16 cellular contexts compared by ENCODE assay signal in genomic region chr11:87437133-87437843, GRCh38.
A peak's percentile ranks its signal among the peaks of the same experiment; 100 is the strongest.
DNase-seq lines count a peak whose midpoint lies in the region; ATAC-seq and TF ChIP-seq lines count a peak whose summit lies in the region.
"Had no signal": no experiment of that assay in that cellular context is flagged by ENCODE, and none has a peak within 500 bp of the region (broad histone marks: within the 10 kb centered on the region; RNA-seq: fewer than 3 reads in every experiment).

No MANE protein-coding gene starts in this region.

- H3K36me3 Mint-ChIP-seq in activated CD4-positive, alpha-beta memory T cell treated with anti-CD3 and anti-CD28 coated beads for 36 hours = no peaks in the 10 kb centered on the region

- intact Hi-C loops in mammary epithelial cell (cut with micrococcal nuclease) = no loop called here
- intact Hi-C loops in breast epithelium (cut with DNase I; ENCODE audit: low total_unique reads) = no loop called here
- intact Hi-C loops in PC-9 (cut with micrococcal nuclease; ENCODE audit: unreplicated experiment) = no loop called here
- intact Hi-C loops in activated CD4-positive, alpha-beta memory T cell treated with anti-CD3 and anti-CD28 coated beads for 36 hours (cut with micrococcal nuclease) = no loop called here
- intact Hi-C loops in psoas muscle (cut with DNase I) = no loop called here

- H3K9me3 Mint-ChIP-seq in activated CD4-positive, alpha-beta memory T cell treated with anti-CD3 and anti-CD28 coated beads for 36 hours = no peaks in the 10 kb centered on the region
- H3K9me3 Mint-ChIP-seq: CD4-positive, alpha-beta T cell had no signal

- no peak overlapping the region for H3K27ac Mint-ChIP-seq in activated CD4-positive, alpha-beta memory T cell treated with anti-CD3 and anti-CD28 coated beads for 36 hours
- H3K27ac Mint-ChIP-seq: CD4-positive, alpha-beta T cell had no signal

- peak overlapping the region; percentile 15 for H3K4me2 ChIP-seq in mammary epithelial cell (ENCODE audit: insufficient read depth, low read depth, low read length)
- no peak overlapping the region for H3K4me2 ChIP-seq in PC-9
- H3K4me2 ChIP-seq: KMS-11 had no signal

- no peak overlapping the region for H3K4me3 Mint-ChIP-seq in activated CD4-positive, alpha-beta memory T cell treated with anti-CD3 and anti-CD28 coated beads for 36 hours
- H3K4me3 Mint-ChIP-seq: CD4-positive, alpha-beta T cell had no signal

- peaks cover 2% of the 10 kb centered on the region for H3K27me3 Mint-ChIP-seq in activated CD4-positive, alpha-beta memory T cell treated with anti-CD3 and anti-CD28 coated beads for 36 hours

- no peaks in the 10 kb centered on the region for H4K20me1 ChIP-seq in mammary epithelial cell (ENCODE audit: insufficient read depth, low read length)
- H4K20me1 ChIP-seq in PC-9 (ENCODE audit: insufficient read depth) = no peaks in the 10 kb centered on the region

- H3K4me1 ChIP-seq in mammary epithelial cell (ENCODE audit: insufficient read depth, low read length) = peaks cover 9% of the 10 kb centered on the region
- no peaks in the 10 kb centered on the region for H3K4me1 ChIP-seq in breast epithelium
- H3K4me1 ChIP-seq in PC-9 (replicated peaks; ENCODE audit: insufficient read depth) = 0 out of 2 replicates have a peak, but pooled peaks cover 14% of the 10 kb centered on the region
- H3K4me1 ChIP-seq in psoas muscle = no peaks in the 10 kb centered on the region
- H3K4me1 ChIP-seq: BE2C had no signal

- H3K4me1 Mint-ChIP-seq in activated CD4-positive, alpha-beta memory T cell treated with anti-CD3 and anti-CD28 coated beads for 36 hours (ENCODE audit: low read depth) = no peaks in the 10 kb centered on the region

- H3K4me3 ChIP-seq in mammary epithelial cell (replicated peaks in 1 of 3; ENCODE audit: insufficient read depth in 1 of 3, low read depth in 2 of 3, low read length in 3 of 3) (no peak overlapping the region), breast epithelium (no peak overlapping the region), PC-9 (no peak overlapping the region), fibroblast of the aortic adventitia (ENCODE audit: low read depth, low read length) (no peak overlapping the region), psoas muscle (no peak overlapping the region)

- H3K9me3 ChIP-seq in mammary epithelial cell (replicated peaks; ENCODE audit: insufficient read depth, low read length) = no peaks in the 10 kb centered on the region
- no peaks in the 10 kb centered on the region for H3K9me3 ChIP-seq in breast epithelium
- 0 out of 2 replicates have a peak, but pooled peaks cover 3% of the 10 kb centered on the region for H3K9me3 ChIP-seq in PC-9 (ENCODE audit: insufficient read depth, low read depth)
- no peaks in the 10 kb centered on the region for H3K9me3 ChIP-seq in psoas muscle
- H3K9me3 ChIP-seq: BE2C had no signal

- peaks cover 8% of the 10 kb centered on the region; the same call in 1 of the 2 replicates for H3F3A ChIP-seq in PC-9 (ENCODE audit: insufficient read depth, low read depth)

- BruUV-seq in mammary epithelial cell (replicated peaks; lab: Mats Ljungman, UMichigan) = no TSS peak
- no TSS peak for BruUV-seq in PC-9 (replicated peaks; lab: Mats Ljungman, UMichigan)

- DNase-seq in mammary epithelial cell (no peak), breast epithelium (ENCODE audit: low spot score in 2 of 2) (no peak), PC-9 (no peak), fibroblast of the aortic adventitia (ENCODE audit: low read depth) (peak; percentile 34), psoas muscle (no peak)
- no peak for DNase-seq in activated CD4-positive, alpha-beta memory T cell treated with anti-CD3 and anti-CD28 coated beads for 36 hours
- DNase-seq in activated CD4-positive, alpha-beta T cell treated with anti-CD3 and anti-CD28 coated beads, Interleukin-2, amount 50 U/mL, for 4 hours = no peak
- DNase-seq: BE2C; CD4-positive, alpha-beta T cell; DMS53; NCI-H1048; NCI-H524 treated with DMSO at 0.1 percent for 48 hours had no signal

- H3K27me3 ChIP-seq in mammary epithelial cell (ENCODE audit: insufficient read depth, low read length) = no peaks in the 10 kb centered on the region
- H3K27me3 ChIP-seq in breast epithelium = no peaks in the 10 kb centered on the region
- H3K27me3 ChIP-seq in PC-9 (ENCODE audit: insufficient read depth, low read depth) = no peaks in the 10 kb centered on the region
- H3K27me3 ChIP-seq in psoas muscle (ENCODE audit: insufficient read depth in 3 of 3, low read length in 2 of 3) = no peaks in the 10 kb centered on the region
- H3K27me3 ChIP-seq: BE2C had no signal

- TF ChIP-seq POLR2A in breast epithelium (IDR thresholded peaks at IDR 0.05) = no peak

- ATAC-seq in HG02938 (IDR thresholded peaks at IDR 0.05; ENCODE audit: unreplicated experiment) = no peak
- no peak for ATAC-seq in psoas muscle
- ATAC-seq: HepG2 had no signal

- H3K36me3 ChIP-seq in mammary epithelial cell (ENCODE audit: insufficient read depth, low read length) = no peaks in the 10 kb centered on the region
- no peaks in the 10 kb centered on the region for H3K36me3 ChIP-seq in breast epithelium
- H3K36me3 ChIP-seq in PC-9 (ENCODE audit: low read depth) = no peaks in the 10 kb centered on the region
- H3K36me3 ChIP-seq in psoas muscle (ENCODE audit: insufficient read depth in 1 of 2, low read depth in 1 of 2) = no peaks in the 10 kb centered on the region
- H3K36me3 ChIP-seq: BE2C had no signal

- H3K27ac ChIP-seq in mammary epithelial cell (ENCODE audit: insufficient read depth, low read depth, low read length) (no peak overlapping the region), breast epithelium (no peak overlapping the region), PC-9 (peak overlapping the region; percentile 32), psoas muscle (no peak overlapping the region)
- H3K27ac ChIP-seq: 22Rv1, KMS-11 had no signal

- H3K9me2 ChIP-seq in PC-9 (ENCODE audit: insufficient read depth) = no peaks in the 10 kb centered on the region

- H3K9ac ChIP-seq in mammary epithelial cell (ENCODE audit: insufficient read depth, low read length) = no peak overlapping the region
- H3K9ac ChIP-seq: KMS-11 had no signal

- POLR2A ChIA-PET in PC-9 (lab: Charles Lee; ENCODE audit: unreplicated experiment) = interaction anchor here (0.6 kb wide), 1 partner anchor 588 kb away, joined by 5 read pairs; no protein-coding TSS in a partner anchor
- POLR2A ChIA-PET in activated CD4-positive, alpha-beta memory T cell treated with anti-CD3 and anti-CD28 coated beads for 36 hours (lab: Charles Lee) = no interaction called here

- dilution Hi-C loops in mammary epithelial cell (cut with HindIII; ENCODE audit: low sequenced_read_pairs) = no loop called here

- WGBS in mammary epithelial cell (ENCODE audit: low coverage, missing lambda C conversion rate) = 75% methylated on average over 5 of the region's 5 CpGs
- WGBS in psoas muscle, 3 donors = 68 to 83% (median 81%) methylated on average over 5 of the region's 5 CpGs

- CTCF ChIA-PET in mammary epithelial cell (lab: Charles Lee; ENCODE audit: low non-redundant PET) = no interaction called here
- CTCF ChIA-PET in PC-9 (lab: Charles Lee) = no interaction called here
- CTCF ChIA-PET in activated CD4-positive, alpha-beta memory T cell treated with anti-CD3 and anti-CD28 coated beads for 36 hours (lab: Charles Lee) = no interaction called here

- H2AFZ ChIP-seq in mammary epithelial cell (ENCODE audit: low read depth, low read length) = peak overlapping the region; percentile 4
- H2AFZ ChIP-seq in PC-9 = no peak overlapping the region

- in situ Hi-C loops in mammary epithelial cell (cut with MboI; ENCODE audit: low sequenced_read_pairs in 2 of 2) = no loop called here

- H3K79me2 ChIP-seq in mammary epithelial cell (ENCODE audit: insufficient read depth, low read length) (no peaks in the 10 kb centered on the region), PC-9 (ENCODE audit: low read depth) (no peaks in the 10 kb centered on the region)

- no peak for TF ChIP-seq CTCF in mammary epithelial cell (conservative IDR thresholded peaks at IDR 0.05 in 1 of 2, IDR thresholded peaks at IDR 0.05 in 1 of 2; ENCODE audit: extremely low read depth in 1 of 2, insufficient read depth in 1 of 2, low read depth in 1 of 2, low read length in 2 of 2)
- TF ChIP-seq CTCF in breast epithelium (IDR thresholded peaks at IDR 0.05) = no peak
- no peak for TF ChIP-seq CTCF in PC-9 (conservative IDR thresholded peaks at IDR 0.05)
- TF ChIP-seq CTCF in fibroblast of the aortic adventitia (IDR thresholded peaks at IDR 0.05; ENCODE audit: insufficient read depth, low read length) = no peak
- TF ChIP-seq CTCF in psoas muscle (IDR thresholded peaks at IDR 0.05) = no peak
